Comparison of ENCODE assay signal across 8 cellular contexts in genomic region chr6:27824248-27825024, GRCh38.
DNase-seq lines count a peak whose midpoint lies in the region; ATAC-seq and TF ChIP-seq lines count a peak whose summit lies in the region.
"Not testable (repeated sequence)": the region's sequence is repeated elsewhere in the genome, so short reads cannot be mapped to it uniquely, and the experiment has no call there.

No MANE protein-coding gene starts in this region.

- ATAC-seq in RWPE2 (ENCODE audit: low read depth) (peak; percentile 63), upper lobe of left lung (ENCODE audit: low FRiP score in 2 of 2) (peak; percentile 87 to 90)

- H3K4me1 Mint-ChIP-seq in HFFc6 (ENCODE audit: low read depth) (peaks cover 40% of the 10 kb centered on the region), nephron (peaks cover 17% of the 10 kb centered on the region)
- peaks cover 29% of the 10 kb centered on the region for H3K4me1 Mint-ChIP-seq in activated naive CD4-positive, alpha-beta T cell treated with anti-CD3 and anti-CD28 coated beads, Interleukin-2, amount 50 U/mL, for 24 hours

- H3K79me2 ChIP-seq in KMS-11 (ENCODE audit: insufficient read depth, low read depth) = not testable (repeated sequence)

- DNase-seq in GM13977 (ENCODE audit: low spot score) = peak; percentile 26
- DNase-seq in HFFc6 = peak; percentile 68
- DNase-seq in RWPE2 (ENCODE audit: low spot score) = not testable (repeated sequence)
- peak in 1 of 2 donors; percentile 59 for DNase-seq in foreskin fibroblast
- DNase-seq in upper lobe of left lung = peak in 1 of 2 donors; percentile 56

- not testable (repeated sequence) for H4K20me1 ChIP-seq in KMS-11 (ENCODE audit: insufficient read depth)

- H3K27me3 Mint-ChIP-seq in HFFc6 (ENCODE audit: insufficient read depth); activated naive CD4-positive, alpha-beta T cell treated with anti-CD3 and anti-CD28 coated beads, Interleukin-2, amount 50 U/mL, for 24 hours; nephron (ENCODE audit: low read depth): not testable (repeated sequence)

- not testable (repeated sequence) for H3K4me1 ChIP-seq in KMS-11 (ENCODE audit: low read depth, poor library complexity, severe bottlenecking); upper lobe of left lung
- H3K4me1 ChIP-seq in RWPE2 (ENCODE audit: insufficient read depth, poor library complexity, severe bottlenecking) = peaks cover 19% of the 10 kb centered on the region

- TF ChIP-seq CTCF in GM13977 (IDR thresholded peaks at IDR 0.05; ENCODE audit: extremely low read depth, insufficient read depth, missing control alignments); HFFc6 (IDR thresholded peaks at IDR 0.05); KMS-11 (conservative IDR thresholded peaks at IDR 0.05; ENCODE audit: low read depth, low read length); RWPE2 (IDR thresholded peaks at IDR 0.05; ENCODE audit: poor library complexity, severe bottlenecking); foreskin fibroblast (IDR thresholded peaks at IDR 0.05; ENCODE audit: low read depth, low read length); nephron (IDR thresholded peaks at IDR 0.05; ENCODE audit: unreplicated experiment in 3 of 3); upper lobe of left lung (IDR thresholded peaks at IDR 0.05): not testable (repeated sequence)

- peak in 2 of 4 donors; percentile 32 to 39 for TF ChIP-seq POLR2A in upper lobe of left lung (IDR thresholded peaks at IDR 0.05)

- H3K36me3 ChIP-seq in KMS-11 (ENCODE audit: insufficient read depth); RWPE2 (ENCODE audit: low read depth); upper lobe of left lung: not testable (repeated sequence)

- TF ChIP-seq EP300 in upper lobe of left lung (IDR thresholded peaks at IDR 0.05) = not testable (repeated sequence)

- not testable (repeated sequence) for H2AFZ ChIP-seq in KMS-11 (ENCODE audit: low read depth)

- peak overlapping the region; percentile 13; the same call in 1 of the 2 replicates for H3K4me2 ChIP-seq in KMS-11

- H3K27ac Mint-ChIP-seq in HFFc6 (peak overlapping the region; percentile 99), nephron (peak overlapping the region; percentile 95 to 100 (median 97))
- peak overlapping the region; percentile 95 for H3K27ac Mint-ChIP-seq in activated naive CD4-positive, alpha-beta T cell treated with anti-CD3 and anti-CD28 coated beads, Interleukin-2, amount 50 U/mL, for 24 hours

- H3K9ac ChIP-seq in KMS-11 = peak overlapping the region; percentile 81

- H3K9me3 Mint-ChIP-seq in HFFc6; activated naive CD4-positive, alpha-beta T cell treated with anti-CD3 and anti-CD28 coated beads, Interleukin-2, amount 50 U/mL, for 24 hours; nephron: not testable (repeated sequence)

- not testable (repeated sequence) for H3K27me3 ChIP-seq in KMS-11 (ENCODE audit: insufficient read depth, low read depth); RWPE2 (ENCODE audit: insufficient read depth, poor library complexity, severe bottlenecking); upper lobe of left lung

- WGBS in upper lobe of left lung, 2 donors = 4 to 11% methylated on average over 18 to 26 of the region's 47 CpGs

- not testable (repeated sequence) for H3K4me3 ChIP-seq in KMS-11 (IDR thresholded peaks at IDR 0.05; ENCODE audit: insufficient read depth, low read depth, low read length)
- H3K4me3 ChIP-seq in RWPE2 (ENCODE audit: severe bottlenecking) (peak overlapping the region; percentile 58), foreskin fibroblast (ENCODE audit: low read depth in 1 of 2, low read length in 2 of 2) (peak overlapping the region; percentile 61 to 91), upper lobe of left lung (peak overlapping the region in 3 of 4 donors; percentile 44 to 55 (median 53))

- H3K27ac ChIP-seq in KMS-11 (peak overlapping the region; percentile 87), RWPE2 (ENCODE audit: poor library complexity, severe bottlenecking) (peak overlapping the region; percentile 91), upper lobe of left lung (peak overlapping the region; percentile 76 to 88 (median 82))

- not testable (repeated sequence) for H3K36me3 Mint-ChIP-seq in HFFc6 (ENCODE audit: low read depth); activated naive CD4-positive, alpha-beta T cell treated with anti-CD3 and anti-CD28 coated beads, Interleukin-2, amount 50 U/mL, for 24 hours
- H3K36me3 Mint-ChIP-seq in nephron (ENCODE audit: low read depth) = peaks cover 24% of the 10 kb centered on the region

- H3K4me3 Mint-ChIP-seq in HFFc6 = peak overlapping the region; percentile 98
- peak overlapping the region; percentile 90 for H3K4me3 Mint-ChIP-seq in activated naive CD4-positive, alpha-beta T cell treated with anti-CD3 and anti-CD28 coated beads, Interleukin-2, amount 50 U/mL, for 24 hours
- H3K4me3 Mint-ChIP-seq in nephron = peak overlapping the region; percentile 87 to 94 (median 93)

- in situ Hi-C loops in GM13977 (cut with MboI; ENCODE audit: low pct_unique_long_range_greater_than_20kb, low sequenced_read_pairs, unreplicated experiment) = loop anchor here (25.0 kb wide), 1 partner anchor 1587 kb away; a partner anchor contains a TSS

- H3K9me3 ChIP-seq in RWPE2 (ENCODE audit: severe bottlenecking); upper lobe of left lung: not testable (repeated sequence)
